10 cellular contexts compared by ENCODE assay signal in genomic region chr13:75685239-75685697, GRCh38. TPM values are rescaled to one million over a fixed set of nuclear protein-coding genes. Genes with fewer than 3 reads are reported as not detected.
A peak's percentile ranks its signal among the peaks of the same experiment; 100 is the strongest.
DNase-seq lines count a peak whose midpoint lies in the region; ATAC-seq, FAIRE-seq and TF ChIP-seq lines count a peak whose summit lies in the region.
"Had no signal": no experiment of that assay in that cellular context is flagged by ENCODE, and none has a peak within 500 bp of the region (broad histone marks: within the 10 kb centered on the region; RNA-seq: fewer than 3 reads in every experiment).

No MANE protein-coding gene starts in this region.

- DNase-seq in D721Med (ENCODE audit: insufficient read length, low spot score) (no peak), astrocyte of the cerebellum (ENCODE audit: low read depth) (peak; percentile 52), lung microvascular endothelial cell (ENCODE audit: low read depth in 2 of 2) (peak; percentile 50 to 73), NOMO-1 treated with DMSO at 0.1 percent for 48 hours (lab: John Stamatoyannopoulos, UW; ENCODE audit: unreplicated experiment) (no peak), SKM-1 (lab: John Stamatoyannopoulos, UW; ENCODE audit: unreplicated experiment) (no peak)
- no peak for DNase-seq in stimulated activated naive CD4-positive, alpha-beta T cell treated with Interleukin-2 at 50 U/mL for 16 hours (lab: John Stamatoyannopoulos, UW)
- DNase-seq: KBM-7, spleen had no signal

- no peak for FAIRE-seq in D721Med (lab: Jason Lieb, UNC)

- in situ Hi-C loops in astrocyte of the cerebellum (cut with HindIII; ENCODE audit: low sequenced_read_pairs) = no loop called here

- TF ChIP-seq CTCF in D721Med (IDR thresholded peaks at IDR 0.05; ENCODE audit: insufficient read depth, missing control alignments) = peak; percentile 18
- peak; percentile 54 for TF ChIP-seq CTCF in astrocyte of the cerebellum (IDR thresholded peaks at IDR 0.05; ENCODE audit: low read depth, low read length, missing control alignments)

- no peak overlapping the region for H3K4me3 ChIP-seq in astrocyte of the cerebellum (ENCODE audit: low read depth, low read length)
- H3K4me3 ChIP-seq: spleen had no signal

- ATAC-seq in HG03565 (IDR thresholded peaks at IDR 0.05; ENCODE audit: unreplicated experiment) (peak; percentile 55), GM19328 (IDR thresholded peaks at IDR 0.05; ENCODE audit: unreplicated experiment) (no peak)

RNA-seq across cellular contexts. Expression of gene LMO7, which starts 49.1 kb away (rescaled TPM):
- total RNA-seq in lung microvascular endothelial cell = 25.6 and 31.2 TPM in 2 replicates

Comparison
In these comparisons a context has a peak if more than half of its experiments do, and no peak if none do; other contexts are left out.
1. DNase-seq: peak in astrocyte of the cerebellum (single experiment) and lung microvascular endothelial cell (2 of 2); none in D721Med (single experiment), stimulated activated naive CD4-positive, alpha-beta T cell treated with Interleukin-2 at 50 U/mL for 16 hours (single experiment), NOMO-1 treated with DMSO at 0.1 percent for 48 hours (single experiment) and SKM-1 (single experiment).